11 cellular contexts compared by ENCODE assay signal in the genomic region with DNA sequence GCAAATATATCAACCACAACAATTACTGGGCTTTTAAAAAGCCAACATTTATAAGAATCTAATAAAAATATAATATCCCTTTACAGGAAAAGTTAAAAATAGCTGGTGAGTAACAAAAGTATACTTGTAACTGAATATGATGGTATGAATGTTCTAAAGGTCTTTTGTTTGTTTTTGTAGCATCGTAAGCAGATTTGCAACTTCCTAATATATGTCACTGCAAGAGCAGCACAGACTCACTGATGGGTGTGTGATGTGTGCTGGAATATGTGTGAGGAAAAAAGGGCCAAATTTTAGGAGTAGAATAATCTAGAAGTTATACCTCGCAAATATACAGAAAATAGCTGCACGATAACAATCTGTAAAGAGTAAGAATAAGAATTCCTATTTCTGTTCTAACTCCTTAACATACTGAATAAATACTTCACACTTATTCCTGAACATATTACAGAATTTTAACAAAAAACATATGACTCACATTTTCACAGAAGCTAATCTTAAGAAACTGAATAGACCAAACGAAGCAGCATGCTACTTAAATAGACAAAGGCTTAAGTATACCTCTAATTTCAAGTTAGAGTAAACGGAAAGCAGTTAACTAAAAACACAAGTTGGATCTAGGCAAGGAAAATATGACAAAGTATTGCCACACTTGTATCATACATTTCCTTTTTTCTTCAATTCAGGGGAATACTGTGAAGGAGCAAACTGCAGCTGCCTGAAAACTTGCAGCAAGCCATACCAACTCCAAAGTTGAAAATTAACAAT. TPM values are rescaled to one million over a fixed set of nuclear protein-coding genes. Genes with fewer than 3 reads are reported as not detected.
A peak's percentile ranks its signal among the peaks of the same experiment; 100 is the strongest.
DNase-seq lines count a peak whose midpoint lies in the region; TF ChIP-seq lines count a peak whose summit lies in the region.
"Had no signal": no experiment of that assay in that cellular context is flagged by ENCODE, and none has a peak within 500 bp of the region (broad histone marks: within the 10 kb centered on the region; RNA-seq: fewer than 3 reads in every experiment).

No MANE protein-coding gene starts in this region.

- H4K20me1 ChIP-seq in SK-N-SH (ENCODE audit: insufficient read depth) (no peaks in the 10 kb centered on the region), Karpas-422 (ENCODE audit: insufficient read depth, low read depth, low read length) (no peaks in the 10 kb centered on the region)

- CTCF ChIA-PET in SK-N-SH (lab: Yijun Ruan, JAX) = interaction anchor here (0.7 to 3.7 kb wide), 10 partner anchors 8 to 712 kb away, joined by 3 to 20 read pairs (median 4); a partner anchor contains a TSS

- 53% methylated on average over 5 of the region's 5 CpGs for WGBS in SK-N-SH (ENCODE audit: low lambda C conversion rate)
- 80% methylated on average over 1 of the region's 5 CpGs; no CpG with 5 or more reads in 1 of the 2 experiments for WGBS in mesodermal cell (ENCODE audit: insufficient coverage in 2 of 2), 2 experiments

- POLR2A ChIA-PET in SK-N-SH (lab: Yijun Ruan, JAX) = interaction anchor here (0.6 kb wide), 1 partner anchor 36 kb away, joined by 3 read pairs; no protein-coding TSS in a partner anchor

- H3K9me2 ChIP-seq in SK-N-SH (no peaks in the 10 kb centered on the region), Karpas-422 (replicated peaks; ENCODE audit: insufficient read depth, low read length) (no peaks in the 10 kb centered on the region)

- H3K36me3 ChIP-seq in SK-N-SH (replicated peaks in 1 of 2; ENCODE audit: control insufficient read depth in 1 of 2, insufficient read depth in 2 of 2, low read length in 1 of 2) (peaks cover 0 to 4% of the 10 kb centered on the region in 2 experiments), mesodermal cell (ENCODE audit: control insufficient read depth, insufficient read depth, low read length) (peaks cover 17% of the 10 kb centered on the region), Karpas-422 (ENCODE audit: insufficient read depth, low read length) (no peaks in the 10 kb centered on the region)

- H3K9ac ChIP-seq in SK-N-SH (peak overlapping the region; percentile 18; the same call in 1 of the 2 replicates), Karpas-422 (ENCODE audit: low read length) (no peak overlapping the region)

- peaks cover 21% of the 10 kb centered on the region for H3F3A ChIP-seq in SK-N-SH (replicated peaks; ENCODE audit: insufficient read depth)

- DNase-seq in EH (ENCODE audit: low read depth) = peak; percentile 42
- no peak for DNase-seq in SK-N-SH
- no peak for DNase-seq in epithelial cell of proximal tubule (ENCODE audit: low read depth)
- no peak for DNase-seq in putamen (ENCODE audit: low spot score)
- no peak for DNase-seq in amygdala (lab: John Stamatoyannopoulos, UW)
- DNase-seq in Karpas-422 = no peak
- no peak for DNase-seq in NCI-H345 treated with DMSO at 0.1 percent for 48 hours (lab: John Stamatoyannopoulos, UW; ENCODE audit: unreplicated experiment)
- DNase-seq: activated CD8-positive, alpha-beta memory T cell treated with anti-CD3 and anti-CD28 coated beads, Interleukin-2, amount 10 ng/mL, durations not matched to agents 7 days and 5 days; anterior cingulate cortex; C1 segment of cervical spinal cord had no signal

- H3K4me2 ChIP-seq in SK-N-SH (peak overlapping the region; percentile 57), Karpas-422 (ENCODE audit: low read depth, low read length, poor library complexity, severe bottlenecking) (no peak overlapping the region)

- H3K79me2 ChIP-seq in SK-N-SH (ENCODE audit: insufficient read depth) (no peaks in the 10 kb centered on the region), Karpas-422 (ENCODE audit: low read length) (no peaks in the 10 kb centered on the region)

- H2AFZ ChIP-seq in SK-N-SH (ENCODE audit: low read depth) = peak overlapping the region; percentile 56; the same call in 1 of the 2 replicates
- H2AFZ ChIP-seq in Karpas-422 (ENCODE audit: low read length) = no peak overlapping the region

- TF ChIP-seq RAD21 in SK-N-SH (IDR thresholded peaks at IDR 0.05; ENCODE audit: low read length) = no peak

- TF ChIP-seq CTCF in SK-N-SH (IDR thresholded peaks at IDR 0.05) (no peak), epithelial cell of proximal tubule (conservative IDR thresholded peaks at IDR 0.05; ENCODE audit: low read depth, low read length) (no peak)

- no peaks in the 10 kb centered on the region for H3K27me3 ChIP-seq in SK-N-SH (ENCODE audit: insufficient read depth)
- 0 out of 2 replicates have a peak, but pooled peaks cover 2% of the 10 kb centered on the region for H3K27me3 ChIP-seq in Karpas-422 (ENCODE audit: low read length)

- H3K27ac ChIP-seq in SK-N-SH (ENCODE audit: low read depth in 2 of 2, low read length in 1 of 2) (peak overlapping the region; percentile 72 to 81; a peak in 3 of 4 replicates), mesodermal cell (ENCODE audit: low read depth, low read length, severe bottlenecking) (peak overlapping the region; percentile 61), Karpas-422 (ENCODE audit: low read length) (no peak overlapping the region)

- H3K9me3 ChIP-seq in SK-N-SH (no peaks in the 10 kb centered on the region), mesodermal cell (ENCODE audit: control insufficient read depth, low read length) (no peaks in the 10 kb centered on the region), Karpas-422 (ENCODE audit: low read length) (no peaks in the 10 kb centered on the region)

- peak overlapping the region in 1 of 2 experiments; percentile 15; a peak in 2 of 4 replicates for H3K4me3 ChIP-seq in SK-N-SH (ENCODE audit: low read depth in 2 of 2, low read length in 1 of 2)
- H3K4me3 ChIP-seq in epithelial cell of proximal tubule (ENCODE audit: low read depth, low read length) = peak overlapping the region; percentile 32
- no peak overlapping the region for H3K4me3 ChIP-seq in mesodermal cell (ENCODE audit: extremely low read depth, insufficient read depth, low read length, poor library complexity, severe bottlenecking)
- no peak overlapping the region for H3K4me3 ChIP-seq in Karpas-422 (ENCODE audit: low read length)

- no peak for TF ChIP-seq EP300 in SK-N-SH (IDR thresholded peaks at IDR 0.05; ENCODE audit: borderline replicate concordance in 1 of 2, low read depth in 1 of 2, low read length in 1 of 2)

- H3K4me1 ChIP-seq in SK-N-SH (ENCODE audit: control insufficient read depth in 1 of 2, insufficient read depth in 2 of 2, low read depth in 1 of 2, low read length in 1 of 2) (peaks cover 26 to 33% of the 10 kb centered on the region in 2 experiments; a peak in 3 of 4 replicates), mesodermal cell (ENCODE audit: control insufficient read depth, insufficient read depth, low read length, poor library complexity, severe bottlenecking) (peaks cover 15% of the 10 kb centered on the region), Karpas-422 (ENCODE audit: low read length) (no peaks in the 10 kb centered on the region)

TF ChIP-seq in SK-N-SH, 30 proteins besides CTCF, POLR2A, EP300 and RAD21:
- TF ChIP-seq POLR2AphosphoS5 (IDR thresholded peaks at IDR 0.05; ENCODE audit: low read depth, low read length) (no peak), JUND (IDR thresholded peaks at IDR 0.05) (no peak), EZH2phosphoT487 (IDR thresholded peaks at IDR 0.05; ENCODE audit: borderline replicate concordance, low read depth) (no peak), MEF2A (IDR thresholded peaks at IDR 0.05; ENCODE audit: borderline replicate concordance, low read depth) (peak; percentile 30; the same call in 1 of the 2 replicates), NRF1 (IDR thresholded peaks at IDR 0.05; ENCODE audit: low read depth, low read length) (no peak), GABPA (IDR thresholded peaks at IDR 0.05; ENCODE audit: low read depth) (no peak), FOXM1 (IDR thresholded peaks at IDR 0.05; ENCODE audit: low read depth) (no peak), TCF12 (IDR thresholded peaks at IDR 0.05) (0 out of 2 replicates have a peak, but pooled peaks have one; percentile 3), TEAD4 (IDR thresholded peaks at IDR 0.05; ENCODE audit: borderline replicate concordance, insufficient read depth) (no peak), TAF1 (IDR thresholded peaks at IDR 0.05; ENCODE audit: borderline replicate concordance, low read depth, low read length) (no peak), SMC3 (IDR thresholded peaks at IDR 0.05; ENCODE audit: low read depth, low read length) (no peak), FOSL2 (IDR thresholded peaks at IDR 0.05; ENCODE audit: borderline replicate concordance, low read depth) (peak; percentile 16; the same call in 1 of the 2 replicates)
- TF ChIP-seq, protein P1, sequence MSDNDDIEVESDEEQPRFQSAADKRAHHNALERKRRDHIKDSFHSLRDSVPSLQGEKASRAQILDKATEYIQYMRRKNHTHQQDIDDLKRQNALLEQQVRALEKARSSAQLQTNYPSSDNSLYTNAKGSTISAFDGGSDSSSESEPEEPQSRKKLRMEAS (IDR thresholded peaks at IDR 0.05; ENCODE audit: low read depth) = no peak
- TF ChIP-seq, protein P2, sequence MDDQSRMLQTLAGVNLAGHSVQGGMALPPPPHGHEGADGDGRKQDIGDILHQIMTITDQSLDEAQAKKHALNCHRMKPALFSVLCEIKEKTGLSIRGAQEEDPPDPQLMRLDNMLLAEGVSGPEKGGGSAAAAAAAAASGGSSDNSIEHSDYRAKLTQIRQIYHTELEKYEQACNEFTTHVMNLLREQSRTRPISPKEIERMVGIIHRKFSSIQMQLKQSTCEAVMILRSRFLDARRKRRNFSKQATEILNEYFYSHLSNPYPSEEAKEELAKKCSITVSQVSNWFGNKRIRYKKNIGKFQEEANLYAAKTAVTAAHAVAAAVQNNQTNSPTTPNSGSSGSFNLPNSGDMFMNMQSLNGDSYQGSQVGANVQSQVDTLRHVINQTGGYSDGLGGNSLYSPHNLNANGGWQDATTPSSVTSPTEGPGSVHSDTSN (IDR thresholded peaks at IDR 0.05) = no peak

RNA-seq across cellular contexts. Expression of a gene that starts 9.6 kb away (rescaled TPM):
- polyA plus RNA-seq in SK-N-SH (2012; rRNA removed) = 22.3 and 24.9 TPM in 2 replicates
- polyA plus RNA-seq in SK-N-SH (2012; cell fraction: cytosol; rRNA removed) = 14.7 and 21.9 TPM in 2 replicates
- polyA plus RNA-seq in SK-N-SH (2012; cell fraction: nucleus; rRNA removed) = 11.2 and 25.0 TPM in 2 replicates
- total RNA-seq in epithelial cell of proximal tubule = 5.1 and 5.8 TPM in 2 replicates
- polyA plus RNA-seq in mesodermal cell (2013, experiment 1 of 2) = 42.4 TPM
- 38.9 TPM for polyA plus RNA-seq in mesodermal cell (2013, experiment 2 of 2)
- not detected in 2 replicates for total RNA-seq in Karpas-422 (2014; rRNA removed; shearing (Covaris generic); ENCODE audit: low replicate concordance)
